In the genomic region with DNA sequence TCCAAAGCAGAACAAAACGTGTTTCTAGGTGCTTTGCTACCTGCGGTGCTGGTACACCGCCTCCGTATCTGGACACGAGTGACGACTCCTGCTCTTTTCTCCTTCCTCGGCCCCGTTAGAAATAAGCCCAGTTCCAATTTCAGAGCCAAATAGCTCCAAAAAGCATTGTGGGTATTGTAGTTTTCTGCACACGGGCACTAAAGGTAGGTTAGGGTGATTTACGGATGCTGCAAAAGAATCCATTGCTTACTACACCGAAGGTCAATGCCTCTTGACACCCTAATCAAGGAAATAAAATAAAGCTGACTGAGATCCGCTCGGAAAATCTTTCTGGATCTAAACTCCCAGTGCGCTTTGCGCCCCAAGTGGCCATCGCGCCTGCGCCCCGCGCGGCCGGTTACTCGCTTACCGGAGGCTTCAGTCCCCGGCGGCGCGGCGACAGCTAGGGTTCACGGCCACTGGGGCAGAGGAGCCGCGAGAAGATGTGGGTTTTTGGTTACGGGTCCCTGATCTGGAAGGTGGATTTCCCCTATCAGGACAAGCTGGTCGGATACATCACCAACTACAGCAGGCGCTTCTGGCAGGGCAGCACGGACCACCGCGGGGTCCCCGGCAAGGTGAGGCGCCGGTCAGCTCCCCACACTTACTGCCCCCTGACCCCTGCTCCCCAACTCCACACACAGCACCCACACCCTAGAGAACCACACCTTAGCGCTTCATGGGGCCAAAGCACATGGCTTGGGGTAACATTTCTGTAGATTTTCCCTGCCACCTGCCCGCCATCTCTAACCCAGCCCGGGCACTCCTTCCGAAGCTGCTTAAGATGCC, we compare ENCODE assay signal across 1 cellular context.
A peak's percentile ranks its signal among the peaks of the same experiment; 100 is the strongest.
TF ChIP-seq lines count a peak whose summit lies in the region.

A gene (plus strand): TSS at position 400 of the 828 bp plus-strand sequence. CDS start 83 bp downstream, at position 483.

TF ChIP-seq in A549, 52 proteins besides CTCF, POLR2A, EP300 and RAD21 (continued from another document):
- TF ChIP-seq, protein P1, sequence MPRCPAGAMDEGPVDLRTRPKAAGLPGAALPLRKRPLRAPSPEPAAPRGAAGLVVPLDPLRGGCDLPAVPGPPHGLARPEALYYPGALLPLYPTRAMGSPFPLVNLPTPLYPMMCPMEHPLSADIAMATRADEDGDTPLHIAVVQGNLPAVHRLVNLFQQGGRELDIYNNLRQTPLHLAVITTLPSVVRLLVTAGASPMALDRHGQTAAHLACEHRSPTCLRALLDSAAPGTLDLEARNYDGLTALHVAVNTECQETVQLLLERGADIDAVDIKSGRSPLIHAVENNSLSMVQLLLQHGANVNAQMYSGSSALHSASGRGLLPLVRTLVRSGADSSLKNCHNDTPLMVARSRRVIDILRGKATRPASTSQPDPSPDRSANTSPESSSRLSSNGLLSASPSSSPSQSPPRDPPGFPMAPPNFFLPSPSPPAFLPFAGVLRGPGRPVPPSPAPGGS (IDR thresholded peaks at IDR 0.05): 0 out of 3 replicates have a peak, but pooled peaks have one; percentile 50
- 0 out of 2 replicates have a peak, but pooled peaks have one; percentile 22 for TF ChIP-seq KDM5A (IDR thresholded peaks at IDR 0.05)
- peak; percentile 15; the same call in 1 of the 2 replicates for TF ChIP-seq KDM1A (IDR thresholded peaks at IDR 0.05; ENCODE audit: low read depth)
TF ChIP-seq in A549: peak in this region for 8.
